14 cellular contexts compared by ENCODE assay signal in the genomic region with DNA sequence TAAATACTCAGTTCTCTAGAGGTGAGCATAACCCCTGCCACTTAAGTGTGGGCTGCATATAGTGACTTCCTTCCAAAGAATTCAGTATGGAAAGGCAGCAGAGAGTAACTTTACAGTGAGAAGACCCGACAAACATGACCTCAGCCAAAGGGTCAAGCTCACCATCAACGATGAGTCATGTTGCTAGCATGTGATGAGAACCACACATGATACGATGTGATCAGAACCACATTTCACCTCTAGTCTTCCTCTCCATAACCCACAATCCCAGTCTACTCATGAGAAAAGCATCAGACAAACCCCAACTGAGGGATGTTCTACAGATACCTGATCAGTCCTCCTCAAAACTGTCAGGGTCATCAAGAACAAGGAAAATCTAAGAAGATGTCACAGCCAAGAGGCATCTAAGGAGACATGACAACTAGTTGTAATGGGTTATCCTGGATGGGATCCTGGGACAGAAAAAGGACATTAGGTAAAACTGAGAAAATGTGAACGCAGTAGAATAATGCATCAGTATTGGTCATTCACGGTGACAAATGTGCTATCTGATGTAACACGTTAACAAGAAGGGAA. TPM values are rescaled to one million over a fixed set of nuclear protein-coding genes. Genes with fewer than 3 reads are reported as not detected.
A peak's percentile ranks its signal among the peaks of the same experiment; 100 is the strongest.
DNase-seq lines count a peak whose midpoint lies in the region; ATAC-seq and TF ChIP-seq lines count a peak whose summit lies in the region.
"Had no signal": no experiment of that assay in that cellular context is flagged by ENCODE, and none has a peak within 500 bp of the region (broad histone marks: within the 10 kb centered on the region; RNA-seq: fewer than 3 reads in every experiment).

No MANE protein-coding gene starts in this region.

- TF ChIP-seq CTCF in HFFc6 (IDR thresholded peaks at IDR 0.05), result no peak

- H3K4me1 Mint-ChIP-seq in HFFc6 (ENCODE audit: low read depth), result peaks cover 63% of the 10 kb centered on the region
- peaks cover 13% of the 10 kb centered on the region for H3K4me1 Mint-ChIP-seq in stimulated activated naive CD8-positive, alpha-beta T cell treated with anti-CD3 and anti-CD28 coated beads, Interleukin-15, amount 100 ng/mL, for 72 hours

- H3K9me3 Mint-ChIP-seq in HFFc6, result no peaks in the 10 kb centered on the region
- no peaks in the 10 kb centered on the region for H3K9me3 Mint-ChIP-seq in stimulated activated naive CD8-positive, alpha-beta T cell treated with anti-CD3 and anti-CD28 coated beads, Interleukin-15, amount 100 ng/mL, for 72 hours
- H3K9me3 Mint-ChIP-seq: WTC11 had no signal

- no peak for ATAC-seq in HG02588 (IDR thresholded peaks at IDR 0.05; ENCODE audit: unreplicated experiment)
- ATAC-seq in stimulated activated naive CD8-positive, alpha-beta T cell treated with anti-CD3 and anti-CD28 coated beads, Interleukin-15, amount 100 ng/mL, for 72 hours, result no peak
- ATAC-seq: WTC11 had no signal

- peaks cover 5% of the 10 kb centered on the region for H3K27me3 Mint-ChIP-seq in HFFc6 (ENCODE audit: insufficient read depth)
- H3K27me3 Mint-ChIP-seq in stimulated activated naive CD8-positive, alpha-beta T cell treated with anti-CD3 and anti-CD28 coated beads, Interleukin-15, amount 100 ng/mL, for 72 hours, result no peaks in the 10 kb centered on the region

- H3K4me3 Mint-ChIP-seq in HFFc6, result peak overlapping the region; percentile 41
- no peak overlapping the region for H3K4me3 Mint-ChIP-seq in stimulated activated naive CD8-positive, alpha-beta T cell treated with anti-CD3 and anti-CD28 coated beads, Interleukin-15, amount 100 ng/mL, for 72 hours
- H3K4me3 Mint-ChIP-seq: WTC11 had no signal

- H3K27ac Mint-ChIP-seq in HFFc6, result peak overlapping the region; percentile 87
- no peak overlapping the region for H3K27ac Mint-ChIP-seq in stimulated activated naive CD8-positive, alpha-beta T cell treated with anti-CD3 and anti-CD28 coated beads, Interleukin-15, amount 100 ng/mL, for 72 hours
- H3K27ac Mint-ChIP-seq: WTC11 had no signal

- H3K36me3 Mint-ChIP-seq in HFFc6 (ENCODE audit: low read depth), result peaks cover 36% of the 10 kb centered on the region

- peak; percentile 82 for DNase-seq in AG08396 (ENCODE audit: low spot score)
- DNase-seq in HFFc6, result peak; percentile 91
- peak; percentile 92 for DNase-seq in amniotic epithelial cell (ENCODE audit: low read depth)
- DNase-seq in hepatic stellate cell (ENCODE audit: low spot score), result peak; percentile 81
- DNase-seq in NCI-H524 treated with DMSO at 0.1 percent for 48 hours (lab: John Stamatoyannopoulos, UW), result no peak
- DNase-seq in NCI-H1417 treated with DMSO at 0.1 percent for 48 hours (lab: John Stamatoyannopoulos, UW), result no peak
- DNase-seq in stimulated activated naive CD8-positive, alpha-beta T cell treated with anti-CD3 and anti-CD28 coated beads, Interleukin-15, amount 100 ng/mL, for 72 hours, result no peak
- DNase-seq: Caco-2; dorsolateral prefrontal cortex; NCI-H2171; stimulated activated CD4-positive, alpha-beta T cell treated with anti-CD3 and anti-CD28 coated beads, Interleukin-1b, Interleukin-23, amount 100 ng/mL, for 48 hours; stimulated activated naive CD4-positive, alpha-beta T cell had no signal

RNA-seq across cellular contexts. Expression of gene SEC61A1, which starts 28.2 kb away (rescaled TPM):
- 100 to 1,000 TPM; 497 to 608 (median 536) TPM for total RNA-seq in HFFc6 (2021; fragmentation: NEBNext Ultra II Directional; extraction: Animal tissue kit (Norgen Biotek cat#: 25700))

RNA-seq across cellular contexts. Expression of gene RUVBL1, which starts 43.2 kb away (rescaled TPM):
- total RNA-seq in HFFc6 (2021; fragmentation: NEBNext Ultra II Directional; extraction: Animal tissue kit (Norgen Biotek cat#: 25700)), result 10 to 100 TPM; 61.2 to 75.4 (median 69.2) TPM

Comparison
In these comparisons a context has a peak if more than half of its experiments do, and no peak if none do; other contexts are left out.
1. DNase-seq: peak in AG08396 (single experiment), HFFc6 (single experiment), amniotic epithelial cell (single experiment) and hepatic stellate cell (single experiment); none in NCI-H524 treated with DMSO at 0.1 percent for 48 hours (single experiment), NCI-H1417 treated with DMSO at 0.1 percent for 48 hours (single experiment) and stimulated activated naive CD8-positive, alpha-beta T cell treated with anti-CD3 and anti-CD28 coated beads, Interleukin-15, amount 100 ng/mL, for 72 hours (0 of 2).